ENCODE assay signal across 24 cellular contexts in the genomic region with DNA sequence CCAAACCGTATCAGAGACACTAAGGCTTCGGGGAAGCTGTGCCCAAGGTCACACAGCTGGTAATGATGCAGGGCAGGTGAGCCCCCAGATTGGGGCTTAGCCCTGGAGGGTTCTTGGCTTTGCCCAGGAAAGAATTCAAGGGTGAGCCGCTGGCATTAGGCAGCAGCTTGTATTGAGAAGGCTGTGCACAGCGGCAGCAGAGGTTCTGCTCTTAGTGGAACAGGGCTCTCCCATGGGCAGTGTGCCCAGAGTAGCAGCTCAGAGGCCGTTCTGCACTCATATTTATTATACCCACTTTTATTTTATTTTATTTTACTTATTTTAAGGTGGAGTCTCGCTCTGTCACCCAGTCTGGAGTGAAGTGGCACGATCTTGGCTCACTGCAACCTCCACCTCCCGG.
"Had no signal": no experiment of that assay in that cellular context is flagged by ENCODE, and none has a peak within 500 bp of the region (broad histone marks: within the 10 kb centered on the region; RNA-seq: fewer than 3 reads in every experiment).

No MANE protein-coding gene starts in this region.

- ATAC-seq: activated T-helper 17 cell treated with anti-CD3 and anti-CD28 coated beads, Interleukin-2, amount 50 U/mL, for 72 hours; PC-3 had no signal

- DNase-seq: activated CD4-positive, alpha-beta memory T cell treated with anti-CD3 and anti-CD28 coated beads for 36 hours; activated CD4-positive, alpha-beta T cell treated with anti-CD3 and anti-CD28 coated beads, Interleukin-2, amount 10 ng/mL, durations not matched to agents 7 days and 5 days; activated CD4-positive, CD25-positive, alpha-beta regulatory T cell; activated CD8-positive, alpha-beta memory T cell treated with anti-CD3 and anti-CD28 coated beads for 24 hours; activated gamma-delta T cell; activated naive CD4-positive, alpha-beta T cell treated with anti-CD3 and anti-CD28 coated beads for 36 hours; activated T-cell treated with anti-CD3 and anti-CD28 coated beads, Interleukin-2, amount 50 U/mL, for 48 hours; amygdala; brain microvascular endothelial cell; cerebellar nuclear complex; KBM-7; NCI-H1048; NCI-H2029 treated with DMSO at 0.1 percent for 48 hours; NCI-H345; NCI-H510A; NCI-H526 treated with DMSO at 0.1 percent for 48 hours; NCI-H82; PC-3; T-helper 1 cell had no signal

- H3K4me3 ChIP-seq: cardiac muscle cell, SK-N-MC had no signal

- H3K27ac ChIP-seq: brain microvascular endothelial cell, cardiac muscle cell, SK-N-MC, VCaP had no signal

- H3K36me3 ChIP-seq: brain microvascular endothelial cell, cardiac muscle cell had no signal

- FAIRE-seq: RCC 7860 had no signal

- H3K27me3 ChIP-seq: brain microvascular endothelial cell had no signal
